Comparison of ENCODE assay signal across 1 cellular context in the genomic region with DNA sequence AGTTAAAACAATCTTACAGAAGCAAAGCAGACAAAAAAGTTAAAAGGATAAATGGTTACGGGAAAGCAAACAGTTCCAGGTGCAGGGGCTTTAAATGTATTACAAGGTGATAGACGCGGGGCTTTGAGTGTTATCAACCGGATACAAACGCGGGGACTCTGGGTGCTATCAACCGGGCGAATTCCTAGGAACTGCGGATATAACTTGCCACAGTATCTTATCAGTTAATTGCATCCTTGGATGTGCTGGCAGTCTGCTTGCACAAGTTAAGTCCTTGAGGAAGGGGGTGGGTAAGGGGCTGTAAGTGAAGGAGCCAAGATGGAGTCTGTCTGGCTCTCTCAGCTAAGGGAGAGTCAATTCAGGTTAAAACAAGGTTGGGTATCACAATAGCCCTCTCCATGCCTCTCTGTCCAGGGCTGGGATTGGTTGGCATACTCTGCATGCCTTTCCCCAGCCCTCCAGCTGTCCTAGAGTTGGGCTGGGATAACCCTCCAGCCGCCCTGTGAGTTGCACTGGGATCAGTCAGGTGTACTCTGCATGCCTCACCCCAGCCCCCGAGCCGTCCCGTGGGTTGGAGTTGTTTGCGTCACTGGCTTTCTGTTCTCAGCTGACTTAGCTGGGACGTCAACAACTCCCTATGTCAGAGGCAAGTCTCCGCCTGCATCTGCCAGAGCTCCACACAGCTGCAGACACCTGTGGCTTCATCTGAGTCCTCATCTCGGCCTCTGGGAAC.
A peak's percentile ranks its signal among the peaks of the same experiment; 100 is the strongest.
TF ChIP-seq lines count a peak whose summit lies in the region.

No MANE protein-coding gene starts in this region.

TF ChIP-seq in K562, 482 proteins besides CTCF, POLR2A, EP300 and RAD21 (continued from another document and continues in another):
- TF ChIP-seq, protein P1, sequence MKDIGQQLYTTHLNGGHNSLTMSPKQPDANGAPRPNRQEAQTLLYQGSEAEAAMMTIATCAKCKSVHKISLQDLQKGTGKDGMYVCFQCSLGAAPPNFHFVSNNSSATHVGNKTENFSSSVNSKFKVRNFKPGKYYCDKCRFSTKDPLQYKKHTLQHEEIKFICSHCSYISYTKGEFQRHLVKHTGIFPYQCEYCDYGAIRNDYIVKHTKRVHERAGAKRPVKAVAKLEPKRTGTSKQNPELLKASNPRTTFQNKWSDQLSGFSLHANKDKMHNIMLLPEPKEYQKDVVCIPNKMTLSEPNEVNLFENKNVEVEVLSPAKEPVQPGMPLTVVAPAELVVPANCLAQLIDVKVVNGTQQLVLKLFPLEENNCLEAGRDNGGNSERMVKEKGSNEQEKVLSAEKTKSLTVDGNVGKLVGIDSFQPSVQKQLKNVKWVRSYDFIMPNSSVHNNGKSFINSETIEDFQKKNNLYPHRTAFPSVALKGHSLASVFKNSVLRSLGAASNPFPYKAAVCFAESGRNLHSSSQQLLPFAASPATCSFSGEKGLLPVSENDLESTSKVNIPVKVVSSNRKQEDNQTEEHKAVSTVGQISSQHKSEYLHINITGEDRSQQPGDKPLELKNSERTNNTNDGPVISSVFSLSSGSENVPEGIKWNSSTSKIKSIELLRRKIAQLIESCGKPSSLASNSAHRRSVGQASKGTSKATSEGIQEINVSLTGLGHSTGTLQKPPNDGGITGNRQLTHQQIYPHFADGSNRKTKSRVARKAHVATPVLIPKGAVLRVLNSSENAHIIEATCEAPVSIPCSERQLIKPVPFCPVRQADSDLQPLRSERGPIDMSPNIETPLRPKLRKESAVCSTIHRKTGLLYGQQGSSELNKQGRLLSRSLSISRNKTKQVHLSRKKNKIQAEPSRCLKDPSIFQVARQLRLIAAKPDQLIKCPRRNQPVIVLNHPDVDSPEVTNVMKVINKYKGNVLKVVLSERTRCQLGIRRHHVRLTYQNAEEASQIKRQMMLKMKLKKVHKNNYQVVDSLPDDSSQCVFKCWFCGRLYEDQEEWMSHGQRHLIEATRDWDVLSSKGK (CRISPR knock-in tag; IDR thresholded peaks at IDR 0.05): peak; percentile 96
- TF ChIP-seq MAFG (tag; conservative IDR thresholded peaks at IDR 0.05): peak; percentile 70
- no peak for TF ChIP-seq HNRNPLL (IDR thresholded peaks at IDR 0.05; ENCODE audit: low read depth, low read length, poor library complexity, severe bottlenecking)
- no peak for TF ChIP-seq MYBL2 (IDR thresholded peaks at IDR 0.05; ENCODE audit: low read depth)
- TF ChIP-seq MYBL2 (CRISPR knock-in tag; IDR thresholded peaks at IDR 0.05; ENCODE audit: borderline replicate concordance): no peak
- peak; percentile 99 for TF ChIP-seq ELF2 (CRISPR knock-in tag; IDR thresholded peaks at IDR 0.05)
- peak; percentile 81; the same call in 1 of the 2 replicates for TF ChIP-seq ZNF347 (CRISPR knock-in tag; IDR thresholded peaks at IDR 0.05; ENCODE audit: low read depth)
- peak; percentile 100 for TF ChIP-seq ZNF589 (CRISPR knock-in tag; IDR thresholded peaks at IDR 0.05; ENCODE audit: low read depth)
- peak; percentile 96 for TF ChIP-seq NUFIP1 (IDR thresholded peaks at IDR 0.05; ENCODE audit: partially characterized antibody)
- TF ChIP-seq DACH1 (IDR thresholded peaks at IDR 0.05; ENCODE audit: partially characterized antibody): peak; percentile 66
- no peak for TF ChIP-seq NCOA2 (IDR thresholded peaks at IDR 0.05; ENCODE audit: partially characterized antibody in 2 of 2)
- TF ChIP-seq, protein P2, sequence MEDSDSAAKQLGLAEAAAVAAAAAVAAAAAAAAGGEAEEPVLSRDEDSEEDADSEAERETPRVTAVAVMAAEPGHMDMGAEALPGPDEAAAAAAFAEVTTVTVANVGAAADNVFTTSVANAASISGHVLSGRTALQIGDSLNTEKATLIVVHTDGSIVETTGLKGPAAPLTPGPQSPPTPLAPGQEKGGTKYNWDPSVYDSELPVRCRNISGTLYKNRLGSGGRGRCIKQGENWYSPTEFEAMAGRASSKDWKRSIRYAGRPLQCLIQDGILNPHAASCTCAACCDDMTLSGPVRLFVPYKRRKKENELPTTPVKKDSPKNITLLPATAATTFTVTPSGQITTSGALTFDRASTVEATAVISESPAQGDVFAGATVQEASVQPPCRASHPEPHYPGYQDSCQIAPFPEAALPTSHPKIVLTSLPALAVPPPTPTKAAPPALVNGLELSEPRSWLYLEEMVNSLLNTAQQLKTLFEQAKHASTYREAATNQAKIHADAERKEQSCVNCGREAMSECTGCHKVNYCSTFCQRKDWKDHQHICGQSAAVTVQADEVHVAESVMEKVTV (CRISPR knock-in tag; IDR thresholded peaks at IDR 0.05): peak; percentile 94
- TF ChIP-seq, protein P3, sequence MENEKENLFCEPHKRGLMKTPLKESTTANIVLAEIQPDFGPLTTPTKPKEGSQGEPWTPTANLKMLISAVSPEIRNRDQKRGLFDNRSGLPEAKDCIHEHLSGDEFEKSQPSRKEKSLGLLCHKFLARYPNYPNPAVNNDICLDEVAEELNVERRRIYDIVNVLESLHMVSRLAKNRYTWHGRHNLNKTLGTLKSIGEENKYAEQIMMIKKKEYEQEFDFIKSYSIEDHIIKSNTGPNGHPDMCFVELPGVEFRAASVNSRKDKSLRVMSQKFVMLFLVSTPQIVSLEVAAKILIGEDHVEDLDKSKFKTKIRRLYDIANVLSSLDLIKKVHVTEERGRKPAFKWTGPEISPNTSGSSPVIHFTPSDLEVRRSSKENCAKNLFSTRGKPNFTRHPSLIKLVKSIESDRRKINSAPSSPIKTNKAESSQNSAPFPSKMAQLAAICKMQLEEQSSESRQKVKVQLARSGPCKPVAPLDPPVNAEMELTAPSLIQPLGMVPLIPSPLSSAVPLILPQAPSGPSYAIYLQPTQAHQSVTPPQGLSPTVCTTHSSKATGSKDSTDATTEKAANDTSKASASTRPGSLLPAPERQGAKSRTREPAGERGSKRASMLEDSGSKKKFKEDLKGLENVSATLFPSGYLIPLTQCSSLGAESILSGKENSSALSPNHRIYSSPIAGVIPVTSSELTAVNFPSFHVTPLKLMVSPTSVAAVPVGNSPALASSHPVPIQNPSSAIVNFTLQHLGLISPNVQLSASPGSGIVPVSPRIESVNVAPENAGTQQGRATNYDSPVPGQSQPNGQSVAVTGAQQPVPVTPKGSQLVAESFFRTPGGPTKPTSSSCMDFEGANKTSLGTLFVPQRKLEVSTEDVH (IDR thresholded peaks at IDR 0.05; ENCODE audit: low read depth, partially characterized antibody): no peak
- TF ChIP-seq, protein P4, sequence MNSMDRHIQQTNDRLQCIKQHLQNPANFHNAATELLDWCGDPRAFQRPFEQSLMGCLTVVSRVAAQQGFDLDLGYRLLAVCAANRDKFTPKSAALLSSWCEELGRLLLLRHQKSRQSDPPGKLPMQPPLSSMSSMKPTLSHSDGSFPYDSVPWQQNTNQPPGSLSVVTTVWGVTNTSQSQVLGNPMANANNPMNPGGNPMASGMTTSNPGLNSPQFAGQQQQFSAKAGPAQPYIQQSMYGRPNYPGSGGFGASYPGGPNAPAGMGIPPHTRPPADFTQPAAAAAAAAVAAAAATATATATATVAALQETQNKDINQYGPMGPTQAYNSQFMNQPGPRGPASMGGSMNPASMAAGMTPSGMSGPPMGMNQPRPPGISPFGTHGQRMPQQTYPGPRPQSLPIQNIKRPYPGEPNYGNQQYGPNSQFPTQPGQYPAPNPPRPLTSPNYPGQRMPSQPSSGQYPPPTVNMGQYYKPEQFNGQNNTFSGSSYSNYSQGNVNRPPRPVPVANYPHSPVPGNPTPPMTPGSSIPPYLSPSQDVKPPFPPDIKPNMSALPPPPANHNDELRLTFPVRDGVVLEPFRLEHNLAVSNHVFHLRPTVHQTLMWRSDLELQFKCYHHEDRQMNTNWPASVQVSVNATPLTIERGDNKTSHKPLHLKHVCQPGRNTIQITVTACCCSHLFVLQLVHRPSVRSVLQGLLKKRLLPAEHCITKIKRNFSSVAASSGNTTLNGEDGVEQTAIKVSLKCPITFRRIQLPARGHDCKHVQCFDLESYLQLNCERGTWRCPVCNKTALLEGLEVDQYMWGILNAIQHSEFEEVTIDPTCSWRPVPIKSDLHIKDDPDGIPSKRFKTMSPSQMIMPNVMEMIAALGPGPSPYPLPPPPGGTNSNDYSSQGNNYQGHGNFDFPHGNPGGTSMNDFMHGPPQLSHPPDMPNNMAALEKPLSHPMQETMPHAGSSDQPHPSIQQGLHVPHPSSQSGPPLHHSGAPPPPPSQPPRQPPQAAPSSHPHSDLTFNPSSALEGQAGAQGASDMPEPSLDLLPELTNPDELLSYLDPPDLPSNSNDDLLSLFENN (IDR thresholded peaks at IDR 0.05; ENCODE audit: low read depth in 2 of 2, low read length in 2 of 2): peak in 1 of 2 experiments; percentile 82; a peak in 2 of 4 replicates
- peak; percentile 98 for TF ChIP-seq ZFPM2 (CRISPR knock-in tag; IDR thresholded peaks at IDR 0.05)
- TF ChIP-seq, protein P5, sequence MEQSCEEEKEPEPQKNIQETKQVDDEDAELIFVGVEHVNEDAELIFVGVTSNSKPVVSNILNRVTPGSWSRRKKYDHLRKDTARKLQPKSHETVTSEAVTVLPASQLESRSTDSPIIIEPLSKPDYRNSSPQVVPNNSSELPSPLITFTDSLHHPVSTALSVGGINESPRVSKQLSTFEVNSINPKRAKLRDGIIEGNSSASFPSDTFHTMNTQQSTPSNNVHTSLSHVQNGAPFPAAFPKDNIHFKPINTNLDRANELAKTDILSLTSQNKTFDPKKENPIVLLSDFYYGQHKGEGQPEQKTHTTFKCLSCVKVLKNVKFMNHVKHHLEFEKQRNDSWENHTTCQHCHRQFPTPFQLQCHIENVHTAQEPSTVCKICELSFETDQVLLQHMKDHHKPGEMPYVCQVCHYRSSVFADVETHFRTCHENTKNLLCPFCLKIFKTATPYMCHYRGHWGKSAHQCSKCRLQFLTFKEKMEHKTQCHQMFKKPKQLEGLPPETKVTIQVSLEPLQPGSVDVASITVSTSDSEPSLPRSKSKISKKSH (CRISPR knock-in tag; IDR thresholded peaks at IDR 0.05): peak; percentile 99
- TF ChIP-seq ZZZ3 (IDR thresholded peaks at IDR 0.05): no peak
- TF ChIP-seq TEAD2 (tag; IDR thresholded peaks at IDR 0.05): peak; percentile 96
- TF ChIP-seq KAT7 (CRISPR knock-in tag; IDR thresholded peaks at IDR 0.05; ENCODE audit: borderline replicate concordance): no peak
- TF ChIP-seq SOX6 (IDR thresholded peaks at IDR 0.05): peak; percentile 89
- TF ChIP-seq PYGO2 (tag; IDR thresholded peaks at IDR 0.05): peak; percentile 99
- TF ChIP-seq, protein P6, sequence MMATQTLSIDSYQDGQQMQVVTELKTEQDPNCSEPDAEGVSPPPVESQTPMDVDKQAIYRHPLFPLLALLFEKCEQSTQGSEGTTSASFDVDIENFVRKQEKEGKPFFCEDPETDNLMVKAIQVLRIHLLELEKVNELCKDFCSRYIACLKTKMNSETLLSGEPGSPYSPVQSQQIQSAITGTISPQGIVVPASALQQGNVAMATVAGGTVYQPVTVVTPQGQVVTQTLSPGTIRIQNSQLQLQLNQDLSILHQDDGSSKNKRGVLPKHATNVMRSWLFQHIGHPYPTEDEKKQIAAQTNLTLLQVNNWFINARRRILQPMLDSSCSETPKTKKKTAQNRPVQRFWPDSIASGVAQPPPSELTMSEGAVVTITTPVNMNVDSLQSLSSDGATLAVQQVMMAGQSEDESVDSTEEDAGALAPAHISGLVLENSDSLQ (IDR thresholded peaks at IDR 0.05): peak; percentile 54
- TF ChIP-seq ZBTB8A (IDR thresholded peaks at IDR 0.05; ENCODE audit: partially characterized antibody): no peak
- TF ChIP-seq, protein P7, sequence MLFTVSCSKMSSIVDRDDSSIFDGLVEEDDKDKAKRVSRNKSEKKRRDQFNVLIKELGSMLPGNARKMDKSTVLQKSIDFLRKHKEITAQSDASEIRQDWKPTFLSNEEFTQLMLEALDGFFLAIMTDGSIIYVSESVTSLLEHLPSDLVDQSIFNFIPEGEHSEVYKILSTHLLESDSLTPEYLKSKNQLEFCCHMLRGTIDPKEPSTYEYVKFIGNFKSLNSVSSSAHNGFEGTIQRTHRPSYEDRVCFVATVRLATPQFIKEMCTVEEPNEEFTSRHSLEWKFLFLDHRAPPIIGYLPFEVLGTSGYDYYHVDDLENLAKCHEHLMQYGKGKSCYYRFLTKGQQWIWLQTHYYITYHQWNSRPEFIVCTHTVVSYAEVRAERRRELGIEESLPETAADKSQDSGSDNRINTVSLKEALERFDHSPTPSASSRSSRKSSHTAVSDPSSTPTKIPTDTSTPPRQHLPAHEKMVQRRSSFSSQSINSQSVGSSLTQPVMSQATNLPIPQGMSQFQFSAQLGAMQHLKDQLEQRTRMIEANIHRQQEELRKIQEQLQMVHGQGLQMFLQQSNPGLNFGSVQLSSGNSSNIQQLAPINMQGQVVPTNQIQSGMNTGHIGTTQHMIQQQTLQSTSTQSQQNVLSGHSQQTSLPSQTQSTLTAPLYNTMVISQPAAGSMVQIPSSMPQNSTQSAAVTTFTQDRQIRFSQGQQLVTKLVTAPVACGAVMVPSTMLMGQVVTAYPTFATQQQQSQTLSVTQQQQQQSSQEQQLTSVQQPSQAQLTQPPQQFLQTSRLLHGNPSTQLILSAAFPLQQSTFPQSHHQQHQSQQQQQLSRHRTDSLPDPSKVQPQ (CRISPR knock-in tag; IDR thresholded peaks at IDR 0.05; ENCODE audit: borderline replicate concordance): peak; percentile 99
- TF ChIP-seq RHOXF2B (CRISPR knock-in tag; conservative IDR thresholded peaks at IDR 0.05): peak; percentile 100
- peak; percentile 69; the same call in 1 of the 2 replicates for TF ChIP-seq RNF2 (IDR thresholded peaks at IDR 0.05)
- peak; percentile 35 for TF ChIP-seq TBP (optimal IDR thresholded peaks at IDR 0.05; ENCODE audit: low read depth, low read length)
- TF ChIP-seq ZNF436 (CRISPR knock-in tag; IDR thresholded peaks at IDR 0.05): peak; percentile 37; the same call in 1 of the 2 replicates
- TF ChIP-seq C11orf30 (IDR thresholded peaks at IDR 0.05; ENCODE audit: low read depth): no peak
- no peak for TF ChIP-seq CHD2 (IDR thresholded peaks at IDR 0.05; ENCODE audit: low read depth, low read length)
- TF ChIP-seq KLF13 (tag; IDR thresholded peaks at IDR 0.05; ENCODE audit: borderline replicate concordance, low read depth): peak; percentile 98; the same call in 1 of the 2 replicates
- peak; percentile 96 for TF ChIP-seq ZNF717 (CRISPR knock-in tag; IDR thresholded peaks at IDR 0.05)
- TF ChIP-seq, protein P8, sequence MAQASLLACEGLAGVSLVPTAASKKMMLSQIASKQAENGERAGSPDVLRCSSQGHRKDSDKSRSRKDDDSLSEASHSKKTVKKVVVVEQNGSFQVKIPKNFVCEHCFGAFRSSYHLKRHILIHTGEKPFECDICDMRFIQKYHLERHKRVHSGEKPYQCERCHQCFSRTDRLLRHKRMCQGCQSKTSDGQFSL (CRISPR knock-in tag; IDR thresholded peaks at IDR 0.05): no peak
- TF ChIP-seq, protein P8 (tag; IDR thresholded peaks at IDR 0.05): peak; percentile 59 to 99; a peak in 3 of 4 replicates
- no peak for TF ChIP-seq LARP7 (IDR thresholded peaks at IDR 0.05)
- TF ChIP-seq NFIC (IDR thresholded peaks at IDR 0.05): peak; percentile 91
- peak; percentile 93 for TF ChIP-seq TEAD4 (IDR thresholded peaks at IDR 0.05; ENCODE audit: low read length)
- TF ChIP-seq TEAD4 (CRISPR knock-in tag; IDR thresholded peaks at IDR 0.05; ENCODE audit: borderline replicate concordance): no peak
- TF ChIP-seq TFAM (CRISPR knock-in tag; conservative IDR thresholded peaks at IDR 0.05): no peak
- TF ChIP-seq HCFC1 (IDR thresholded peaks at IDR 0.05; ENCODE audit: low read depth, low read length): no peak
- TF ChIP-seq YBX1 (IDR thresholded peaks at IDR 0.05): no peak
- no peak for TF ChIP-seq ZNF263 (CRISPR knock-in tag; IDR thresholded peaks at IDR 0.05; ENCODE audit: borderline replicate concordance)
- TF ChIP-seq CC2D1A (IDR thresholded peaks at IDR 0.05): peak; percentile 78; the same call in 1 of the 2 replicates
- peak; percentile 97 for TF ChIP-seq KLF1 (tag; IDR thresholded peaks at IDR 0.05)
- TF ChIP-seq TRIM24 (IDR thresholded peaks at IDR 0.05): peak; percentile 89 to 93
- no peak for TF ChIP-seq HNRNPH1 (optimal IDR thresholded peaks at IDR 0.05; ENCODE audit: low read depth, low read length)
